23 cellular contexts compared by ENCODE assay signal in the genomic region with DNA sequence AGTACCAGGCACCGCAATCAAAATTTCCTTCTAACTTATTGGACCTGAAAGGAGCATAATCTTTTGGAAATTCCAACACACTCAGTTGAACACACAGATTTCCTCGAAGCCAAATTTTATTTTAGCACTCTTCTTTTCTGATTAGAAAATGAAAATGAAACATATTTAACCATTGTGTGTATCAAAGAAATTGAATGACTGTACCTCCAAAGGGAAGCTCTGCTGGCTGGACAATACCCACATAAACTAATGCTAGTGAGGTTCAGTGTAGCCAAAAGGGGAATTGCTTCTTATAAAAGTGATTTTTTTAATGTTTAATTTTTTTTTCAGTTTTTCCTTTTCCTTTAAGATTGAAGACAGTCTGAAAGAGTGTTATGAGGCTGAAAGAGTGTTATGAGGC.
"Had no signal": no experiment of that assay in that cellular context is flagged by ENCODE, and none has a peak within 500 bp of the region (broad histone marks: within the 10 kb centered on the region; RNA-seq: fewer than 3 reads in every experiment).

No MANE protein-coding gene starts in this region.

- H3K9me3 ChIP-seq: ovary, psoas muscle, suprapubic skin, transverse colon, vagina had no signal

- ATAC-seq: activated CD8-positive, alpha-beta T cell treated with anti-CD3 and anti-CD28 coated beads for 36 hours; left lobe of liver; right cardiac atrium; stimulated activated naive CD8-positive, alpha-beta T cell treated with anti-CD3 and anti-CD28 coated beads, Interleukin-15, amount 100 ng/mL, for 72 hours had no signal

- H3K4me3 ChIP-seq: coronary artery, ovary, psoas muscle, suprapubic skin, transverse colon, vagina had no signal

- H3K36me3 ChIP-seq: ovary, suprapubic skin, transverse colon, vagina had no signal

- H3K4me3 Mint-ChIP-seq: activated CD4-positive, alpha-beta T cell treated with anti-CD3 and anti-CD28 coated beads, Interleukin-2, amount 10 ng/mL, durations not matched to agents 24 days and 14 days; activated CD8-positive, alpha-beta T cell treated with anti-CD3 and anti-CD28 coated beads for 36 hours; activated naive CD8-positive, alpha-beta T cell treated with anti-CD3 and anti-CD28 coated beads, Interleukin-2, amount 10 ng/mL, durations not matched to agents 7 days and 5 days; brain; stimulated activated naive CD8-positive, alpha-beta T cell treated with anti-CD3 and anti-CD28 coated beads, Interleukin-15, amount 100 ng/mL, for 72 hours had no signal

- DNase-seq: activated CD4-positive, alpha-beta T cell treated with anti-CD3 and anti-CD28 coated beads, Interleukin-2, amount 10 ng/mL, durations not matched to agents 24 days and 14 days; activated CD8-positive, alpha-beta T cell treated with anti-CD3 and anti-CD28 coated beads for 36 hours; activated naive CD4-positive, alpha-beta T cell treated with Interleukin-2 at 50 U/mL for 16 hours; activated naive CD8-positive, alpha-beta T cell treated with anti-CD3 and anti-CD28 coated beads, Interleukin-2, amount 10 ng/mL, durations not matched to agents 7 days and 5 days; activated T-cell treated with anti-CD3 and anti-CD28 coated beads, Interleukin-2, amount 50 U/mL, for 1 hour; central memory CD4-positive, alpha-beta T cell; kidney; midbrain; ovary; psoas muscle; right cardiac atrium; small intestine; stimulated activated CD4-positive, alpha-beta T cell treated with anti-CD3 and anti-CD28 coated beads, Interleukin-4, amount 100 ng/mL, for 1 hour; stimulated activated naive CD8-positive, alpha-beta T cell treated with anti-CD3 and anti-CD28 coated beads, Interleukin-15, amount 100 ng/mL, for 72 hours; T1000; transverse colon had no signal

- FAIRE-seq: frontal cortex, kidney, small intestine had no signal

- H3K36me3 Mint-ChIP-seq: activated naive CD8-positive, alpha-beta T cell treated with anti-CD3 and anti-CD28 coated beads, Interleukin-2, amount 10 ng/mL, durations not matched to agents 7 days and 5 days; brain had no signal

- H3K27ac ChIP-seq: coronary artery, ovary, psoas muscle, suprapubic skin, transverse colon, vagina had no signal

- H3K27me3 Mint-ChIP-seq: activated CD4-positive, alpha-beta T cell treated with anti-CD3 and anti-CD28 coated beads, Interleukin-2, amount 10 ng/mL, durations not matched to agents 24 days and 14 days had no signal

- H3K9me3 Mint-ChIP-seq: activated CD4-positive, alpha-beta T cell treated with anti-CD3 and anti-CD28 coated beads, Interleukin-2, amount 10 ng/mL, durations not matched to agents 24 days and 14 days; activated CD8-positive, alpha-beta T cell treated with anti-CD3 and anti-CD28 coated beads for 36 hours; activated T-helper 2 cell treated with anti-CD3 and anti-CD28 coated beads, Interferon-gamma antibody, Interleukin-2, Interleukin-4, amounts not matched to agents 10 μg/mL and 5 μg/mL and 100 μg/mL, durations not matched to agents 14 hours and 24 hours and 36 hours; stimulated activated naive CD8-positive, alpha-beta T cell treated with anti-CD3 and anti-CD28 coated beads, Interleukin-15, amount 100 ng/mL, for 72 hours had no signal

- H3K27me3 ChIP-seq: ovary, suprapubic skin, transverse colon, vagina had no signal

- H3K4me1 Mint-ChIP-seq: activated CD4-positive, alpha-beta T cell treated with anti-CD3 and anti-CD28 coated beads, Interleukin-2, amount 10 ng/mL, durations not matched to agents 24 days and 14 days; activated naive CD8-positive, alpha-beta T cell treated with anti-CD3 and anti-CD28 coated beads, Interleukin-2, amount 10 ng/mL, durations not matched to agents 7 days and 5 days; brain had no signal

- H3K4me1 ChIP-seq: suprapubic skin, transverse colon, vagina had no signal

- H3K27ac Mint-ChIP-seq: activated CD4-positive, alpha-beta T cell treated with anti-CD3 and anti-CD28 coated beads, Interleukin-2, amount 10 ng/mL, durations not matched to agents 24 days and 14 days; activated CD8-positive, alpha-beta T cell treated with anti-CD3 and anti-CD28 coated beads for 36 hours; activated naive CD8-positive, alpha-beta T cell treated with anti-CD3 and anti-CD28 coated beads, Interleukin-2, amount 10 ng/mL, durations not matched to agents 7 days and 5 days; activated T-helper 2 cell treated with anti-CD3 and anti-CD28 coated beads, Interferon-gamma antibody, Interleukin-2, Interleukin-4, amounts not matched to agents 10 μg/mL and 5 μg/mL and 100 μg/mL, durations not matched to agents 14 hours and 24 hours and 36 hours; brain; stimulated activated naive CD8-positive, alpha-beta T cell treated with anti-CD3 and anti-CD28 coated beads, Interleukin-15, amount 100 ng/mL, for 72 hours had no signal
